In the genomic region with DNA sequence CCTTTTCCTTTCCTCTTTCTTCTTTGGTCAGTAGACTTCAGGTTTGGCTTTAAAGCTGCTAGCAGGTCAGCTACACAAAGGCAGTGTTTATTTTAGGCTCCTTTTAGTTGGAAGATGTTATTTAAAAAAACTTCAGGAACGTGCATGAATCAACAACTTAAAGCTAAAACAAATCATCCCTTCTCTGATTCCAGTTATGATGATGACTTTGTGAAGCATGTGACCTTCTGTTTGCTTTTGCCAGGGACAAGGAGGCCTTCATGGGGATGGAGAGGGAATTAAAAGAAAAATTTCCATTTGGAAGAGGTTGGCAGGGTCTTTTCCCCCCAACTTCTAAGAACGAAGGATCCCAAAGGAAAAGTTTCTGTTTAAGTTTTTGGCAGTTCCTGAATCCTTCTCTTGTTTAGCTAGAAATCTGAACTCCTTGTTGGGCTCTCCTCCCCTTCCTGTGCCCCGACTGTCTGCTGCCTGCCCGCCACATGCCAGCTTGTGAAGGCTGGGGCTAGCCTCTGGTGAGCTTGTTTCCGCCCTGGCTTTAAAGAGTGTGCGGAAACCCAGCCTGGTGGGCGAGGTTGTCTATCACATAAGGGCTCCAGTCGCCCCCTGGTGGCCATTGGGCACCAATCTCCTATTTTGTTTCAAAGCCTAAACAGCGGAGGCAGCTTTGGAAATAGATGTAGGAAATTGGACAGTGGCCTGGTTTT, we compare ENCODE assay signal across 9 cellular contexts. TPM values are rescaled to one million over a fixed set of nuclear protein-coding genes. Genes with fewer than 3 reads are reported as not detected.
DNase-seq lines count a peak whose midpoint lies in the region; ATAC-seq and TF ChIP-seq lines count a peak whose summit lies in the region.
"Had no signal": no experiment of that assay in that cellular context is flagged by ENCODE, and none has a peak within 500 bp of the region (broad histone marks: within the 10 kb centered on the region; RNA-seq: fewer than 3 reads in every experiment).

No MANE protein-coding gene starts in this region.

- peaks cover 59 to 93% (median 76%) of the 10 kb centered on the region in 4 donors for H3K4me1 Mint-ChIP-seq in CD4-positive, alpha-beta memory T cell
- H3K4me1 Mint-ChIP-seq in H9, result peaks cover 5 to 9% of the 10 kb centered on the region in 2 experiments
- peaks cover 68% of the 10 kb centered on the region for H3K4me1 Mint-ChIP-seq in activated CD4-positive, alpha-beta T cell treated with anti-CD3 and anti-CD28 coated beads for 36 hours

- peaks cover 93% of the 10 kb centered on the region for H3K4me1 ChIP-seq in CD4-positive, alpha-beta memory T cell (ENCODE audit: insufficient read depth, low read length)
- H3K4me1 ChIP-seq in H9 (ENCODE audit: insufficient read depth, low read length), result no peaks in the 10 kb centered on the region

- peak overlapping the region; percentile 86 to 99 (median 93) for H3K27ac Mint-ChIP-seq in CD4-positive, alpha-beta memory T cell
- peak overlapping the region in 2 of 3 experiments; percentile 76 to 82; a peak in 2 of 7 replicates for H3K27ac Mint-ChIP-seq in H9
- peak overlapping the region; percentile 92 for H3K27ac Mint-ChIP-seq in activated CD4-positive, alpha-beta T cell treated with anti-CD3 and anti-CD28 coated beads for 36 hours

- H3K23ac ChIP-seq in H9 (ENCODE audit: insufficient read length, low read depth, low read length), result no peak overlapping the region

- DNase-seq in CD4-positive, alpha-beta memory T cell, result peak; percentile 85 to 93 (median 87)
- DNase-seq in H9 (peak; percentile 85), NCI-H446 (lab: John Stamatoyannopoulos, UW) (peak; percentile 57 to 82), cerebellar cortex (ENCODE audit: low spot score) (peak; percentile 84), left kidney (ENCODE audit: low read depth, low spot score) (peak; percentile 95)
- DNase-seq in activated CD4-positive, alpha-beta T cell treated with anti-CD3 and anti-CD28 coated beads for 36 hours, result peak; percentile 97
- peak; percentile 90 to 91 for DNase-seq in stimulated activated CD4-positive, alpha-beta T cell treated with anti-CD3 and anti-CD28 coated beads, Interleukin-4, amount 100 ng/mL, for 4 hours

- H3K27me3 ChIP-seq in CD4-positive, alpha-beta memory T cell (ENCODE audit: insufficient read depth, low read length), result no peaks in the 10 kb centered on the region
- H3K27me3 ChIP-seq in H9 (ENCODE audit: insufficient read depth, low read length), result no peaks in the 10 kb centered on the region

- H4K8ac ChIP-seq in H9 (replicated peaks; ENCODE audit: insufficient read length, low read depth, low read length), result no peak overlapping the region

- H3K9me3 ChIP-seq in CD4-positive, alpha-beta memory T cell (ENCODE audit: control insufficient read depth in 1 of 2, low read length in 2 of 2), result no peaks in the 10 kb centered on the region
- H3K9me3 ChIP-seq in H9 (ENCODE audit: control insufficient read depth, low read depth, low read length), result no peaks in the 10 kb centered on the region

- H3K36me3 ChIP-seq in CD4-positive, alpha-beta memory T cell (ENCODE audit: insufficient read depth, low read length), result peaks cover 50% of the 10 kb centered on the region

- H2AK5ac ChIP-seq in H9 (ENCODE audit: insufficient read length, low read length), result no peak overlapping the region

- H2BK15ac ChIP-seq in H9 (ENCODE audit: low read depth, low read length), result no peak overlapping the region

- POLR2A ChIA-PET in CD4-positive, alpha-beta memory T cell (lab: Charles Lee; ENCODE audit: partially characterized antibody), result interaction anchor here (0.6 to 23.5 kb wide), 22 partner anchors 5 to 691 kb away, joined by 3 to 728 read pairs (median 6); a partner anchor contains a TSS
- POLR2A ChIA-PET in activated CD4-positive, alpha-beta T cell treated with anti-CD3 and anti-CD28 coated beads for 36 hours (lab: Charles Lee), result interaction anchor here (0.5 to 1.2 kb wide), 5 partner anchors 9 to 639 kb away, joined by 3 to 6 read pairs (median 6); no protein-coding TSS in a partner anchor

- no peak overlapping the region for H2BK5ac ChIP-seq in H9 (ENCODE audit: insufficient read length, low read length)

- H2BK120ac ChIP-seq in H9 (ENCODE audit: low read depth, low read length, poor library complexity, severe bottlenecking), result no peak overlapping the region

- no peak overlapping the region for H2AFZ ChIP-seq in H9 (ENCODE audit: low read length)

- peak overlapping the region; percentile 52 for H3K27ac ChIP-seq in CD4-positive, alpha-beta memory T cell (ENCODE audit: low read depth, low read length)
- no peak overlapping the region for H3K27ac ChIP-seq in H9 (ENCODE audit: insufficient read length, low read depth, low read length)
- H3K27ac ChIP-seq: SK-N-MC had no signal

- ATAC-seq in activated CD4-positive, alpha-beta T cell treated with anti-CD3 and anti-CD28 coated beads for 36 hours, result peak; percentile 95
- no peak for ATAC-seq in HG03135 (IDR thresholded peaks at IDR 0.05; ENCODE audit: unreplicated experiment)

- no peaks in the 10 kb centered on the region for H3K27me3 Mint-ChIP-seq in CD4-positive, alpha-beta memory T cell
- H3K27me3 Mint-ChIP-seq in H9 (ENCODE audit: low read depth), result no peaks in the 10 kb centered on the region
- no peaks in the 10 kb centered on the region for H3K27me3 Mint-ChIP-seq in activated CD4-positive, alpha-beta T cell treated with anti-CD3 and anti-CD28 coated beads for 36 hours

- no peaks in the 10 kb centered on the region for H4K20me1 ChIP-seq in H9 (ENCODE audit: control insufficient read depth, insufficient read depth, insufficient read length)

- no peak overlapping the region for H3K4me3 ChIP-seq in CD4-positive, alpha-beta memory T cell (ENCODE audit: low read length in 2 of 2)
- H3K4me3 ChIP-seq: SK-N-MC had no signal

- peak overlapping the region; percentile 68 to 90 (median 80) for H3K4me3 Mint-ChIP-seq in CD4-positive, alpha-beta memory T cell
- H3K4me3 Mint-ChIP-seq in H9, result no peak overlapping the region
- no peak overlapping the region for H3K4me3 Mint-ChIP-seq in activated CD4-positive, alpha-beta T cell treated with anti-CD3 and anti-CD28 coated beads for 36 hours

- no peak overlapping the region for H2BK12ac ChIP-seq in H9 (ENCODE audit: insufficient read length, low read depth, low read length)

- H3K4me2 ChIP-seq in H9 (ENCODE audit: insufficient read depth, insufficient read length, low read length), result no peak overlapping the region

- no peaks in the 10 kb centered on the region for H3K79me1 ChIP-seq in H9 (ENCODE audit: insufficient read depth, low read depth, low read length, poor library complexity, severe bottlenecking)

- no peak overlapping the region for H4K91ac ChIP-seq in H9 (ENCODE audit: insufficient read length, low read depth, low read length)

- no peaks in the 10 kb centered on the region for H3K9me3 Mint-ChIP-seq in CD4-positive, alpha-beta memory T cell
- no peaks in the 10 kb centered on the region for H3K9me3 Mint-ChIP-seq in H9
- H3K9me3 Mint-ChIP-seq in activated CD4-positive, alpha-beta T cell treated with anti-CD3 and anti-CD28 coated beads for 36 hours (ENCODE audit: low read depth), result no peaks in the 10 kb centered on the region

- no peak overlapping the region for H3K18ac ChIP-seq in H9 (ENCODE audit: insufficient read length, low read depth, low read length)

- no peak overlapping the region for H3K9ac ChIP-seq in H9 (ENCODE audit: extremely low read depth, insufficient read length, low read length)

- no peak overlapping the region for H3K4ac ChIP-seq in H9 (ENCODE audit: low read depth, low read length)

- no peak overlapping the region for H2BK20ac ChIP-seq in H9 (ENCODE audit: low read depth, low read length, poor library complexity, severe bottlenecking)

- H3T11ph ChIP-seq in H9 (ENCODE audit: low read length), result no peak overlapping the region

- CTCF ChIA-PET in CD4-positive, alpha-beta memory T cell (lab: Charles Lee; ENCODE audit: partially characterized antibody), result interaction anchor here (0.6 to 17.1 kb wide), 44 partner anchors 9 to 838 kb away, joined by 3 to 543 read pairs (median 5); a partner anchor contains a TSS
- CTCF ChIA-PET in activated CD4-positive, alpha-beta T cell treated with anti-CD3 and anti-CD28 coated beads for 36 hours (lab: Charles Lee), result interaction anchor here (0.5 to 8.2 kb wide), 65 partner anchors 10 to 691 kb away, joined by 3 to 163 read pairs (median 3); a partner anchor contains a TSS

- peak; percentile 91 for TF ChIP-seq CTCF in H9 (conservative IDR thresholded peaks at IDR 0.05)

- intact Hi-C loops in CD4-positive, alpha-beta memory T cell (cut with micrococcal nuclease), result loop anchor here (1.0 to 2.0 kb wide), 5 partner anchors 9 to 135 kb away; a partner anchor contains a TSS
- intact Hi-C loops in activated CD4-positive, alpha-beta T cell treated with anti-CD3 and anti-CD28 coated beads for 36 hours (cut with DNase I, micrococcal nuclease), result loop anchor here (1.0 to 5.0 kb wide), 5 partner anchors 10 to 148 kb away; a partner anchor contains a TSS

- H3K23me2 ChIP-seq in H9 (ENCODE audit: insufficient read length, low read depth, low read length, poor library complexity, severe bottlenecking), result no peaks in the 10 kb centered on the region

- H3K36me3 Mint-ChIP-seq in CD4-positive, alpha-beta memory T cell, result peaks cover 68 to 74% of the 10 kb centered on the region in 2 donors
- peaks cover 31 to 85% (median 73%) of the 10 kb centered on the region in 3 experiments for H3K36me3 Mint-ChIP-seq in H9 (ENCODE audit: insufficient read depth in 1 of 3, low read depth in 3 of 3)
- H3K36me3 Mint-ChIP-seq in activated CD4-positive, alpha-beta T cell treated with anti-CD3 and anti-CD28 coated beads for 36 hours (ENCODE audit: low read depth), result peaks cover 68% of the 10 kb centered on the region

- H3K56ac ChIP-seq in H9 (ENCODE audit: insufficient read length, low read depth, low read length), result no peak overlapping the region

- H4K5ac ChIP-seq in H9 (ENCODE audit: insufficient read length, low read depth, low read length), result no peak overlapping the region

- WGBS in H9 (ENCODE audit: extremely low coverage, insufficient read length, low lambda C conversion rate), result no CpG with 5 or more reads among the region's 9 CpGs

- H3K79me2 ChIP-seq in H9 (ENCODE audit: insufficient read depth, low read length), result no peaks in the 10 kb centered on the region

- no peak overlapping the region for H3K14ac ChIP-seq in H9 (ENCODE audit: insufficient read depth, low read length)

RNA-seq across cellular contexts. Expression of a gene that starts 9.5 kb away (rescaled TPM):
- total RNA-seq in CD4-positive, alpha-beta memory T cell, result 100 to 1,000 TPM; 186 TPM
- polyA plus RNA-seq in CD4-positive, alpha-beta memory T cell, result 10 to 100 TPM; 53.5 to 95.4 TPM
- 37.6 and 38.7 TPM in 2 replicates for total RNA-seq in H9 (2021)
- total RNA-seq in activated CD4-positive, alpha-beta T cell treated with anti-CD3 and anti-CD28 coated beads for 36 hours, result 10 to 100 TPM; 48.2 TPM

RNA-seq across cellular contexts. Expression of a gene that starts 13.9 kb away (rescaled TPM):
- total RNA-seq in CD4-positive, alpha-beta memory T cell, result not detected
- polyA plus RNA-seq in CD4-positive, alpha-beta memory T cell, result not detected
- total RNA-seq in H9 (2021), result not detected in 2 replicates
- total RNA-seq in activated CD4-positive, alpha-beta T cell treated with anti-CD3 and anti-CD28 coated beads for 36 hours, result not detected

Comparison
In these comparisons a context has a peak if more than half of its experiments do, and no peak if none do; other contexts are left out.
1. H3K4me3 Mint-ChIP-seq: peak in CD4-positive, alpha-beta memory T cell (8 of 8); none in H9 (0 of 2) and activated CD4-positive, alpha-beta T cell treated with anti-CD3 and anti-CD28 coated beads for 36 hours (single experiment).
2. Peak in every context shown above with its lines, with median percentiles within 50 percentile points of each other: DNase-seq and H3K27ac Mint-ChIP-seq.